2 cellular contexts compared by ENCODE assay signal in genomic region chr7:79180533-79180932, GRCh38.
TF ChIP-seq lines count a peak whose summit lies in the region.

No MANE protein-coding gene starts in this region.

TF ChIP-seq in HepG2, 621 proteins besides CTCF, POLR2A, EP300 and RAD21 (continued from another document):
- no peak for TF ChIP-seq ZNF121 (CRISPR knock-in tag; IDR thresholded peaks at IDR 0.05)
- TF ChIP-seq HNF4A (CRISPR knock-in tag; IDR thresholded peaks at IDR 0.05) = peak; percentile 22; the same call in 1 of the 2 replicates
- no peak for TF ChIP-seq ZNF292 (CRISPR knock-in tag; IDR thresholded peaks at IDR 0.05; ENCODE audit: borderline replicate concordance, low read depth)

TF ChIP-seq in liver, 16 proteins besides CTCF, POLR2A, EP300 and RAD21 (continued from another document):
- TF ChIP-seq HNF4A (conservative IDR thresholded peaks at IDR 0.05) = peak; percentile 58 to 83
- no peak for TF ChIP-seq MAX (IDR thresholded peaks at IDR 0.05)
